13 cellular contexts compared by ENCODE assay signal in genomic region chr11:119688362-119688761, GRCh38.
"Had no signal": no experiment of that assay in that cellular context is flagged by ENCODE, and none has a peak within 500 bp of the region (broad histone marks: within the 10 kb centered on the region; RNA-seq: fewer than 3 reads in every experiment).

No MANE protein-coding gene starts in this region.

- H3K4me3 ChIP-seq: gastrocnemius medialis, left ventricle myocardium inferior, psoas muscle, testis had no signal

- H3K27ac ChIP-seq: gastrocnemius medialis, left ventricle myocardium inferior, psoas muscle, testis had no signal

- H3K9me3 Mint-ChIP-seq: activated naive CD4-positive, alpha-beta T cell treated with anti-CD3 and anti-CD28 coated beads for 36 hours; activated T-helper 17 cell treated with anti-CD3 and anti-CD28 coated beads, Interleukin-2, amount 50 U/mL, for 72 hours; naive thymus-derived CD4-positive, alpha-beta T cell had no signal

- H3K36me3 Mint-ChIP-seq: naive thymus-derived CD4-positive, alpha-beta T cell had no signal

- H3K27me3 ChIP-seq: gastrocnemius medialis, testis had no signal

- H3K27ac Mint-ChIP-seq: activated naive CD4-positive, alpha-beta T cell treated with anti-CD3 and anti-CD28 coated beads for 36 hours; activated T-helper 17 cell treated with anti-CD3 and anti-CD28 coated beads, Interleukin-2, amount 50 U/mL, for 72 hours; naive thymus-derived CD4-positive, alpha-beta T cell had no signal

- H3K4me3 Mint-ChIP-seq: activated naive CD4-positive, alpha-beta T cell treated with anti-CD3 and anti-CD28 coated beads for 36 hours; activated T-helper 17 cell treated with anti-CD3 and anti-CD28 coated beads, Interleukin-2, amount 50 U/mL, for 72 hours; naive thymus-derived CD4-positive, alpha-beta T cell had no signal

- H3K4me1 ChIP-seq: gastrocnemius medialis, testis had no signal

- H3K9me3 ChIP-seq: gastrocnemius medialis, left ventricle myocardium inferior, psoas muscle, testis had no signal

- H3K27me3 Mint-ChIP-seq: activated T-helper 17 cell treated with anti-CD3 and anti-CD28 coated beads, Interleukin-2, amount 50 U/mL, for 72 hours had no signal

- DNase-seq: activated CD4-positive, alpha-beta T cell treated with anti-CD3 and anti-CD28 coated beads, Interleukin-2, amount 50 U/mL, for 1 hour; activated naive CD4-positive, alpha-beta T cell treated with anti-CD3 and anti-CD28 coated beads for 36 hours; activated T-cell treated with anti-CD3 and anti-CD28 coated beads for 4 hours; gastrocnemius medialis; kidney; left ventricle myocardium inferior; naive thymus-derived CD4-positive, alpha-beta T cell; psoas muscle; stimulated activated CD4-positive, alpha-beta T cell treated with anti-CD3 and anti-CD28 coated beads, Interleukin-2, amount 100 ng/mL, for 24 hours; stimulated activated naive CD8-positive, alpha-beta T cell treated with anti-CD3 and anti-CD28 coated beads, Interleukin-15, Interleukin-2, amounts not matched to agents 100 U/mL and 50 U/mL, for 24 hours; testis had no signal

- ATAC-seq: activated T-helper 17 cell treated with anti-CD3 and anti-CD28 coated beads, Interleukin-2, amount 50 U/mL, for 72 hours; gastrocnemius medialis; naive thymus-derived CD4-positive, alpha-beta T cell; psoas muscle; sciatic nerve; stimulated activated naive CD8-positive, alpha-beta T cell treated with anti-CD3 and anti-CD28 coated beads, Interleukin-15, Interleukin-2, amounts not matched to agents 100 U/mL and 50 U/mL, for 24 hours had no signal

- H3K36me3 ChIP-seq: gastrocnemius medialis, left ventricle myocardium inferior had no signal
